Comparison of ENCODE assay signal across 29 cellular contexts in genomic region chr15:99921086-99921485, GRCh38.
"Had no signal": no experiment of that assay in that cellular context is flagged by ENCODE, and none has a peak within 500 bp of the region (broad histone marks: within the 10 kb centered on the region; RNA-seq: fewer than 3 reads in every experiment).

No MANE protein-coding gene starts in this region.

- H3K9me3 Mint-ChIP-seq: mesothelial cell of epicardium; naive B cell; natural killer cell; neural progenitor cell; stimulated activated memory B cell treated with anti-CD40 and anti-IgM and Interleukin-4, amounts not matched to agents 10 μg/mL and 1 μg/mL and 100 μg/mL, for 72 hours; stimulated activated naive CD8-positive, alpha-beta T cell treated with anti-CD3 and anti-CD28 coated beads, Interleukin-15, amount 100 ng/mL, for 72 hours had no signal

- H3K4me3 Mint-ChIP-seq: mesothelial cell of epicardium; natural killer cell; nephron progenitor cell; neural progenitor cell; stimulated activated memory B cell treated with anti-CD40 and anti-IgM and Interleukin-4, amounts not matched to agents 10 μg/mL and 1 μg/mL and 100 μg/mL, for 72 hours; stimulated activated naive CD8-positive, alpha-beta T cell treated with anti-CD3 and anti-CD28 coated beads, Interleukin-15, amount 100 ng/mL, for 72 hours had no signal

- H3K27ac Mint-ChIP-seq: mesothelial cell of epicardium; naive B cell; natural killer cell; nephron progenitor cell; neural progenitor cell; progenitor cell of endocrine pancreas; stimulated activated memory B cell treated with anti-CD40 and anti-IgM and Interleukin-4, amounts not matched to agents 10 μg/mL and 1 μg/mL and 100 μg/mL, for 72 hours; stimulated activated naive CD8-positive, alpha-beta T cell treated with anti-CD3 and anti-CD28 coated beads, Interleukin-15, amount 100 ng/mL, for 72 hours had no signal

- H3K4me3 ChIP-seq: left ventricle myocardium inferior, lung, neural progenitor cell, right atrium auricular region, right lobe of liver, smooth muscle cell, testis, thyroid gland, transverse colon, upper lobe of left lung, vagina had no signal

- DNase-seq: hippocampal formation; kidney glomerular epithelial cell; left cardiac atrium; left ventricle myocardium inferior; mesendoderm; naive B cell; natural killer cell; nephron progenitor cell; occipital lobe; right lobe of liver; stimulated activated CD4-positive, alpha-beta T cell treated with anti-CD3 and anti-CD28 coated beads, Interleukin-1b, Interleukin-23, amount 100 ng/mL, for 48 hours; stimulated activated CD4-positive, alpha-beta T cell treated with anti-CD3 and anti-CD28 coated beads, Interleukin-2, amount 100 ng/mL, for 48 hours; stimulated activated CD4-positive, alpha-beta T cell treated with anti-CD3 and anti-CD28 coated beads, Interleukin-4, amount 100 ng/mL, for 4 hours; stimulated activated CD8-positive, alpha-beta memory T cell treated with anti-CD3 and anti-CD28 coated beads, Interleukin-4, amount 100 ng/mL, for 48 hours; stimulated activated naive CD4-positive, alpha-beta T cell treated with Interleukin-2 at 50 U/mL for 16 hours; stimulated activated naive CD8-positive, alpha-beta T cell treated with anti-CD3 and anti-CD28 coated beads, Interleukin-15, amount 100 ng/mL, for 72 hours; substantia nigra; testis; thyroid gland; transverse colon; upper lobe of left lung had no signal

- H3K36me3 Mint-ChIP-seq: mesothelial cell of epicardium; naive B cell; natural killer cell; neural progenitor cell; stimulated activated memory B cell treated with anti-CD40 and anti-IgM and Interleukin-4, amounts not matched to agents 10 μg/mL and 1 μg/mL and 100 μg/mL, for 72 hours had no signal

- ATAC-seq: left cardiac atrium; natural killer cell; right lobe of liver; stimulated activated memory B cell treated with anti-CD40 and anti-IgM and Interleukin-4, amounts not matched to agents 10 μg/mL and 1 μg/mL and 100 μg/mL, for 72 hours; stimulated activated naive CD8-positive, alpha-beta T cell treated with anti-CD3 and anti-CD28 coated beads, Interleukin-15, amount 100 ng/mL, for 72 hours had no signal

- H3K4me1 Mint-ChIP-seq: stimulated activated memory B cell treated with anti-CD40 and anti-IgM and Interleukin-4, amounts not matched to agents 10 μg/mL and 1 μg/mL and 100 μg/mL, for 72 hours had no signal
